In genomic region chrX:71953391-71953790, GRCh38 we compare ENCODE assay signal across 21 cellular contexts. TPM values are rescaled to one million over a fixed set of nuclear protein-coding genes. Genes with fewer than 3 reads are reported as not detected.
A peak's percentile ranks its signal among the peaks of the same experiment; 100 is the strongest.
DNase-seq lines count a peak whose midpoint lies in the region; TF ChIP-seq lines count a peak whose summit lies in the region.
"Had no signal": no experiment of that assay in that cellular context is flagged by ENCODE, and none has a peak within 500 bp of the region (broad histone marks: within the 10 kb centered on the region; RNA-seq: fewer than 3 reads in every experiment).

No MANE protein-coding gene starts in this region.

- H4K8ac ChIP-seq in H9 (replicated peaks; ENCODE audit: insufficient read length, low read depth, low read length): no peak overlapping the region

- H2AK5ac ChIP-seq in H9 (ENCODE audit: insufficient read length, low read length): no peak overlapping the region

- no peak overlapping the region for H3K23ac ChIP-seq in H9 (ENCODE audit: insufficient read length, low read depth, low read length)

- H4K20me1 ChIP-seq in H9 (ENCODE audit: control insufficient read depth, insufficient read depth, insufficient read length): no peaks in the 10 kb centered on the region
- H4K20me1 ChIP-seq in hepatocyte (ENCODE audit: insufficient read depth, poor library complexity, severe bottlenecking): no peaks in the 10 kb centered on the region

- H4K5ac ChIP-seq in H9 (ENCODE audit: insufficient read length, low read depth, low read length): no peak overlapping the region

- no peak overlapping the region for H2BK20ac ChIP-seq in H9 (ENCODE audit: low read depth, low read length, poor library complexity, severe bottlenecking)

- H3K4me3 Mint-ChIP-seq in H9 (no peak overlapping the region), nephron (no peak overlapping the region)
- H3K4me3 Mint-ChIP-seq: CD4-positive, CD25-positive, alpha-beta regulatory T cell; GM23338 had no signal

- H3K27me3 ChIP-seq in H9 (ENCODE audit: insufficient read depth, low read length) (no peaks in the 10 kb centered on the region), hepatocyte (no peaks in the 10 kb centered on the region), stomach smooth muscle (ENCODE audit: control insufficient read depth in 1 of 2, insufficient read depth in 2 of 2, low read length in 2 of 2) (peaks cover 0 to 24% of the 10 kb centered on the region in 2 donors)
- H3K27me3 ChIP-seq: BE2C, SJSA1 had no signal

- no peaks in the 10 kb centered on the region for H3K36me3 ChIP-seq in hepatocyte (replicated peaks; ENCODE audit: insufficient read depth, low read depth)
- no peaks in the 10 kb centered on the region for H3K36me3 ChIP-seq in stomach smooth muscle (ENCODE audit: control insufficient read depth in 2 of 2, insufficient read depth in 2 of 2, low read length in 2 of 2)
- H3K36me3 ChIP-seq: BE2C, SJSA1 had no signal

- H2BK15ac ChIP-seq in H9 (ENCODE audit: low read depth, low read length): no peak overlapping the region

- peaks cover 2 to 6% (median 4%) of the 10 kb centered on the region in 3 experiments; a peak in 3 of 7 replicates for H3K36me3 Mint-ChIP-seq in H9 (ENCODE audit: insufficient read depth in 1 of 3, low read depth in 3 of 3)
- H3K36me3 Mint-ChIP-seq in nephron (ENCODE audit: low read depth): no peaks in the 10 kb centered on the region
- H3K36me3 Mint-ChIP-seq: CD4-positive, CD25-positive, alpha-beta regulatory T cell had no signal

- H3K27ac ChIP-seq in H9 (ENCODE audit: insufficient read length, low read depth, low read length): no peak overlapping the region
- H3K27ac ChIP-seq in hepatocyte: peak overlapping the region; percentile 43
- H3K27ac ChIP-seq in stomach smooth muscle (ENCODE audit: low read length): peak overlapping the region; percentile 1
- H3K27ac ChIP-seq: KMS-11, SJSA1 had no signal

- H4K91ac ChIP-seq in H9 (ENCODE audit: insufficient read length, low read depth, low read length): no peak overlapping the region

- TF ChIP-seq CTCF in H9 (conservative IDR thresholded peaks at IDR 0.05) (no peak), hepatocyte (IDR thresholded peaks at IDR 0.05; ENCODE audit: poor library complexity) (no peak), nephron (IDR thresholded peaks at IDR 0.05; ENCODE audit: unreplicated experiment in 3 of 3) (no peak)

- H2BK120ac ChIP-seq in H9 (ENCODE audit: low read depth, low read length, poor library complexity, severe bottlenecking): no peak overlapping the region

- H2BK12ac ChIP-seq in H9 (ENCODE audit: insufficient read length, low read depth, low read length): no peak overlapping the region

- H3K4ac ChIP-seq in H9 (ENCODE audit: low read depth, low read length): no peak overlapping the region

- H2AFZ ChIP-seq in H9 (ENCODE audit: low read length) (no peak overlapping the region), hepatocyte (no peak overlapping the region)
- H2AFZ ChIP-seq: GM23338 had no signal

- H3K27ac Mint-ChIP-seq in H9 (peak overlapping the region in 2 of 3 experiments; percentile 12 to 79; a peak in 2 of 7 replicates), nephron (peak overlapping the region; percentile 42 to 79 (median 64))
- H3K27ac Mint-ChIP-seq: CD4-positive, CD25-positive, alpha-beta regulatory T cell; GM23338 had no signal

- H3K14ac ChIP-seq in H9 (ENCODE audit: insufficient read depth, low read length): no peak overlapping the region

- no peaks in the 10 kb centered on the region for H3K23me2 ChIP-seq in H9 (ENCODE audit: insufficient read length, low read depth, low read length, poor library complexity, severe bottlenecking)

- H3K79me2 ChIP-seq in H9 (ENCODE audit: insufficient read depth, low read length) (no peaks in the 10 kb centered on the region), hepatocyte (no peaks in the 10 kb centered on the region)

- H3K56ac ChIP-seq in H9 (ENCODE audit: insufficient read length, low read depth, low read length): no peak overlapping the region

- H3K18ac ChIP-seq in H9 (ENCODE audit: insufficient read length, low read depth, low read length): no peak overlapping the region

- H3K4me2 ChIP-seq in H9 (ENCODE audit: insufficient read depth, insufficient read length, low read length) (no peak overlapping the region), hepatocyte (no peak overlapping the region)
- H3K4me2 ChIP-seq: KMS-11 had no signal

- H3K4me1 Mint-ChIP-seq in H9 (peaks cover 54 to 62% of the 10 kb centered on the region in 2 experiments), nephron (peaks cover 37% of the 10 kb centered on the region)
- H3K4me1 Mint-ChIP-seq: CD4-positive, CD25-positive, alpha-beta regulatory T cell had no signal

- peaks cover 58 to 78% of the 10 kb centered on the region in 2 experiments for H3K9me3 Mint-ChIP-seq in H9
- peaks cover 4% of the 10 kb centered on the region for H3K9me3 Mint-ChIP-seq in nephron
- H3K9me3 Mint-ChIP-seq: GM23338 had no signal

- no peaks in the 10 kb centered on the region; the same call in 1 of the 2 replicates for H3K27me3 Mint-ChIP-seq in H9 (ENCODE audit: low read depth)
- no peaks in the 10 kb centered on the region for H3K27me3 Mint-ChIP-seq in nephron (ENCODE audit: low read depth)
- H3K27me3 Mint-ChIP-seq: CD4-positive, CD25-positive, alpha-beta regulatory T cell had no signal

- H3T11ph ChIP-seq in H9 (ENCODE audit: low read length): no peak overlapping the region

- H3K4me1 ChIP-seq in H9 (ENCODE audit: insufficient read depth, low read length) (peaks cover 2% of the 10 kb centered on the region; the same call in 1 of the 2 replicates), hepatocyte (ENCODE audit: insufficient read depth) (no peaks in the 10 kb centered on the region), stomach smooth muscle (ENCODE audit: control insufficient read depth, insufficient read depth, low read length) (peaks cover 33% of the 10 kb centered on the region)
- H3K4me1 ChIP-seq: BE2C had no signal

- H3K4me3 ChIP-seq in hepatocyte (no peak overlapping the region), stomach smooth muscle (ENCODE audit: low read length in 2 of 2) (no peak overlapping the region)
- H3K4me3 ChIP-seq: GM12878, GM23338, SJSA1 had no signal

- no peaks in the 10 kb centered on the region for H3K79me1 ChIP-seq in H9 (ENCODE audit: insufficient read depth, low read depth, low read length, poor library complexity, severe bottlenecking)

- no peaks in the 10 kb centered on the region for H3K9me2 ChIP-seq in hepatocyte (replicated peaks; ENCODE audit: insufficient read depth)

- H3K9me3 ChIP-seq in H9 (ENCODE audit: control insufficient read depth, low read depth, low read length) (peaks cover 43% of the 10 kb centered on the region), hepatocyte (ENCODE audit: low read depth) (no peaks in the 10 kb centered on the region), stomach smooth muscle (ENCODE audit: control insufficient read depth in 2 of 2, low read length in 2 of 2) (no peaks in the 10 kb centered on the region)
- H3K9me3 ChIP-seq: BE2C, SJSA1 had no signal

- DNase-seq in H9 (no peak), hepatocyte (ENCODE audit: low spot score) (no peak), GDM1 (lab: John Stamatoyannopoulos, UW) (no peak), AML-193 (lab: John Stamatoyannopoulos, UW) (no peak)
- no peak for DNase-seq in activated CD4-positive, CD25-positive, alpha-beta regulatory T cell (lab: John Stamatoyannopoulos, UW)
- DNase-seq: CD4-positive, CD25-positive, alpha-beta regulatory T cell; EL; HCEC 1CT; IMR-90; MV-4-11; NCI-H1105 treated with DMSO at 0.1 percent for 48 hours; NCI-H1694 treated with DMSO at 0.1 percent for 48 hours; NCI-H2081 treated with DMSO at 0.1 percent for 48 hours; NCI-H526 had no signal

- H3K9ac ChIP-seq in H9 (ENCODE audit: extremely low read depth, insufficient read length, low read length) (no peak overlapping the region), stomach smooth muscle (ENCODE audit: low read length in 2 of 2) (no peak overlapping the region)
- H3K9ac ChIP-seq: KMS-11 had no signal

- H2BK5ac ChIP-seq in H9 (ENCODE audit: insufficient read length, low read length): no peak overlapping the region

RNA-seq across cellular contexts. Expression of gene NHSL2, which starts 42.7 kb away (rescaled TPM):
- total RNA-seq in H9 (2021) (5.7 and 6.4 TPM in 2 replicates), hepatocyte (1.3 and 2.3 TPM in 2 replicates)
- polyA plus RNA-seq in hepatocyte: 3.2 and 5.0 TPM in 2 replicates
